Comparison of ENCODE assay signal across 9 cellular contexts in genomic region chr18:11154369-11154982, GRCh38. TPM values are rescaled to one million over a fixed set of nuclear protein-coding genes. Genes with fewer than 3 reads are reported as not detected.
DNase-seq lines count a peak whose midpoint lies in the region; ATAC-seq and TF ChIP-seq lines count a peak whose summit lies in the region.
"Had no signal": no experiment of that assay in that cellular context is flagged by ENCODE, and none has a peak within 500 bp of the region (broad histone marks: within the 10 kb centered on the region; RNA-seq: fewer than 3 reads in every experiment).

No MANE protein-coding gene starts in this region.

- H3K36me3 Mint-ChIP-seq in activated T-helper 1 cell treated with anti-CD3 and anti-CD28 coated beads, Interleukin-12 subunit alpha, Interleukin-12 subunit beta, Interleukin-2, Interleukin-4 antibody, amounts not matched to agents 30 ng/mL and 10 ng/mL and 1 ng/mL, durations not matched to agents 14 hours and 24 hours and 36 hours (ENCODE audit: low read depth), result no peaks in the 10 kb centered on the region

- H3K27ac ChIP-seq in lower lobe of right lung, result no peak overlapping the region
- H3K27ac ChIP-seq: SJSA1 had no signal

- peaks cover 24% of the 10 kb centered on the region for H3K27me3 ChIP-seq in lower lobe of right lung (ENCODE audit: low read depth)

- TF ChIP-seq CTCF in GM12865 (IDR thresholded peaks at IDR 0.05; ENCODE audit: insufficient read depth, low read depth, low read length, missing control alignments), result peak; percentile 45
- TF ChIP-seq CTCF in astrocyte of the cerebellum (IDR thresholded peaks at IDR 0.05; ENCODE audit: low read depth, low read length, missing control alignments), result peak; percentile 38
- peak; percentile 42 for TF ChIP-seq CTCF in lower lobe of right lung (IDR thresholded peaks at IDR 0.05)

- no peak overlapping the region for H3K4me3 ChIP-seq in GM12865 (ENCODE audit: low read depth, low read length)
- no peak overlapping the region for H3K4me3 ChIP-seq in astrocyte of the cerebellum (ENCODE audit: low read depth, low read length)
- H3K4me3 ChIP-seq in lower lobe of right lung, result no peak overlapping the region
- H3K4me3 ChIP-seq: SJSA1 had no signal

- H3K27me3 Mint-ChIP-seq in activated T-helper 1 cell treated with anti-CD3 and anti-CD28 coated beads, Interleukin-12 subunit alpha, Interleukin-12 subunit beta, Interleukin-2, Interleukin-4 antibody, amounts not matched to agents 30 ng/mL and 10 ng/mL and 1 ng/mL, durations not matched to agents 14 hours and 24 hours and 36 hours (ENCODE audit: insufficient read depth), result peaks cover 22% of the 10 kb centered on the region

- no peak for ATAC-seq in lower lobe of right lung

- DNase-seq in GM12865 (ENCODE audit: low read depth) (peak; percentile 72), NCI-H1105 treated with DMSO at 0.1 percent for 48 hours (lab: John Stamatoyannopoulos, UW) (peak; percentile 80), astrocyte of the cerebellum (ENCODE audit: low read depth) (peak; percentile 58), lower lobe of right lung (no peak), UCSD-AML1 (lab: John Stamatoyannopoulos, UW; ENCODE audit: unreplicated experiment) (no peak), posterior vena cava (ENCODE audit: low spot score) (no peak)
- DNase-seq in activated CD8-positive, alpha-beta memory T cell treated with anti-CD3 and anti-CD28 coated beads, Interleukin-2, amount 50 U/mL, for 48 hours, result no peak
- no peak for DNase-seq in activated T-helper 1 cell treated with anti-CD3 and anti-CD28 coated beads, Interleukin-12 subunit alpha, Interleukin-12 subunit beta, Interleukin-2, Interleukin-4 antibody, amounts not matched to agents 30 ng/mL and 10 ng/mL and 1 ng/mL, durations not matched to agents 14 hours and 24 hours and 36 hours (ENCODE audit: low spot score)

- H3K9me3 ChIP-seq in lower lobe of right lung, result no peaks in the 10 kb centered on the region
- H3K9me3 ChIP-seq: SJSA1 had no signal

- H3K36me3 ChIP-seq in lower lobe of right lung, result no peaks in the 10 kb centered on the region
- H3K36me3 ChIP-seq: SJSA1 had no signal

- in situ Hi-C loops in astrocyte of the cerebellum (cut with HindIII; ENCODE audit: low sequenced_read_pairs), result loop anchor here (5.0 kb wide), 2 partner anchors 107 to 302 kb away; no protein-coding TSS in a partner anchor

- H3K27ac Mint-ChIP-seq in activated T-helper 1 cell treated with anti-CD3 and anti-CD28 coated beads, Interleukin-12 subunit alpha, Interleukin-12 subunit beta, Interleukin-2, Interleukin-4 antibody, amounts not matched to agents 30 ng/mL and 10 ng/mL and 1 ng/mL, durations not matched to agents 14 hours and 24 hours and 36 hours, result no peak overlapping the region

- no peaks in the 10 kb centered on the region for H3K9me3 Mint-ChIP-seq in activated T-helper 1 cell treated with anti-CD3 and anti-CD28 coated beads, Interleukin-12 subunit alpha, Interleukin-12 subunit beta, Interleukin-2, Interleukin-4 antibody, amounts not matched to agents 30 ng/mL and 10 ng/mL and 1 ng/mL, durations not matched to agents 14 hours and 24 hours and 36 hours

- peaks cover 6% of the 10 kb centered on the region for H3K4me1 ChIP-seq in lower lobe of right lung

- intact Hi-C loops in lower lobe of right lung (cut with DNase I) (no loop called here), posterior vena cava (cut with DNase I) (loop anchor here in 1 of 2 donors (10.0 kb wide), 1 partner anchor 300 kb away; no protein-coding TSS in a partner anchor)
- intact Hi-C loops in activated T-helper 1 cell treated with anti-CD3 and anti-CD28 coated beads, Interleukin-12 subunit alpha, Interleukin-12 subunit beta, Interleukin-2, Interleukin-4 antibody, amounts not matched to agents 30 ng/mL and 10 ng/mL and 1 ng/mL, durations not matched to agents 14 hours and 24 hours and 36 hours (cut with micrococcal nuclease), result loop anchor here (2.0 to 10.0 kb wide), 3 partner anchors 302 to 1184 kb away; no protein-coding TSS in a partner anchor

- H3K4me3 Mint-ChIP-seq in activated T-helper 1 cell treated with anti-CD3 and anti-CD28 coated beads, Interleukin-12 subunit alpha, Interleukin-12 subunit beta, Interleukin-2, Interleukin-4 antibody, amounts not matched to agents 30 ng/mL and 10 ng/mL and 1 ng/mL, durations not matched to agents 14 hours and 24 hours and 36 hours, result no peak overlapping the region

- H3K4me1 Mint-ChIP-seq in activated T-helper 1 cell treated with anti-CD3 and anti-CD28 coated beads, Interleukin-12 subunit alpha, Interleukin-12 subunit beta, Interleukin-2, Interleukin-4 antibody, amounts not matched to agents 30 ng/mL and 10 ng/mL and 1 ng/mL, durations not matched to agents 14 hours and 24 hours and 36 hours (ENCODE audit: low read depth), result no peaks in the 10 kb centered on the region

RNA-seq across cellular contexts. Expression of gene PIEZO2, which starts 5.1 kb away (rescaled TPM):
- total RNA-seq in lower lobe of right lung (11.1 TPM), posterior vena cava (1 to 10 TPM; 4.8 to 7.5 TPM)
- not detected in 2 replicates for total RNA-seq in activated T-helper 1 cell treated with anti-CD3 and anti-CD28 coated beads, Interleukin-12 subunit alpha, Interleukin-12 subunit beta, Interleukin-2, Interleukin-4 antibody, amounts not matched to agents 30 ng/mL and 10 ng/mL and 1 ng/mL, durations not matched to agents 14 hours and 24 hours and 36 hours

Comparison
In these comparisons a context has a peak if more than half of its experiments do, and no peak if none do; other contexts are left out.
1. DNase-seq: peak in GM12865 (single experiment), NCI-H1105 treated with DMSO at 0.1 percent for 48 hours (single experiment) and astrocyte of the cerebellum (single experiment); none in lower lobe of right lung (single experiment), activated CD8-positive, alpha-beta memory T cell treated with anti-CD3 and anti-CD28 coated beads, Interleukin-2, amount 50 U/mL, for 48 hours (single experiment), activated T-helper 1 cell treated with anti-CD3 and anti-CD28 coated beads, Interleukin-12 subunit alpha, Interleukin-12 subunit beta, Interleukin-2, Interleukin-4 antibody, amounts not matched to agents 30 ng/mL and 10 ng/mL and 1 ng/mL, durations not matched to agents 14 hours and 24 hours and 36 hours (single experiment), UCSD-AML1 (single experiment) and posterior vena cava (single experiment).
2. Peak in every context shown above with its lines, with median percentiles within 50 percentile points of each other: CTCF ChIP-seq.